1 cellular context compared by ENCODE assay signal in the genomic region with DNA sequence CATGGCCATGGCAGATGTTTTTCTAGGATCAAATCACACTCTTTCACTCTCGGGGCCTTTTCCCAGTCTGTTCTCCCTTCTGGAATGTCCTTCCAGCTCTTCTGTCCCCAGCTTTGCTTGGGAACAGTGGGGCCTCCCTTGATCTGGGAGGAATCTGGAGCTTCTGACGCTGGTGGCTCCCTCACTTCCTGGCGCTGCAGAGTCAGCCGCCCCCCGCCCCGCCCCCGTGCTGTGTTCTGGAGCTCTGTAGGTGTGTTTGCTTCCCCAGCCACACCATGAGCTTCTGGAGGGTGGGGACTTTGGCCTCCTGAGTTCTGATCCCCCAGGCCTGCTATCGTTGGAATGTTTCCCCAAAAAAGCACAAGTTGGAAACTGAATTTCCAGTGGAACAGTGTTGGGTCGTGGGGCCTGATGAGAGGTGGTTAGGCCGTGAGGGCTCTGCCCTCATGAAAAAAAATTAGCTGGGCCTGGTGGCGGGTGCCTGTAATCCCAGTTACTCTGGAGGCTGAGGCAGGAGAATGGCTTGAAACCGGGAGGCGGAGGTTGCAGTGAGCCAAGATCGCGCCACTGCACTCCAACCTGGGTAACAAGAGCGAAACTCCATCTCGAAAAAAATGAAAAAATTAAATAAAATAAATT.
TF ChIP-seq lines count a peak whose summit lies in the region.

No MANE protein-coding gene starts in this region.

TF ChIP-seq in HepG2, 621 proteins besides CTCF, POLR2A, EP300 and RAD21 (continued from another document and continues in another):
- TF ChIP-seq, protein P1, sequence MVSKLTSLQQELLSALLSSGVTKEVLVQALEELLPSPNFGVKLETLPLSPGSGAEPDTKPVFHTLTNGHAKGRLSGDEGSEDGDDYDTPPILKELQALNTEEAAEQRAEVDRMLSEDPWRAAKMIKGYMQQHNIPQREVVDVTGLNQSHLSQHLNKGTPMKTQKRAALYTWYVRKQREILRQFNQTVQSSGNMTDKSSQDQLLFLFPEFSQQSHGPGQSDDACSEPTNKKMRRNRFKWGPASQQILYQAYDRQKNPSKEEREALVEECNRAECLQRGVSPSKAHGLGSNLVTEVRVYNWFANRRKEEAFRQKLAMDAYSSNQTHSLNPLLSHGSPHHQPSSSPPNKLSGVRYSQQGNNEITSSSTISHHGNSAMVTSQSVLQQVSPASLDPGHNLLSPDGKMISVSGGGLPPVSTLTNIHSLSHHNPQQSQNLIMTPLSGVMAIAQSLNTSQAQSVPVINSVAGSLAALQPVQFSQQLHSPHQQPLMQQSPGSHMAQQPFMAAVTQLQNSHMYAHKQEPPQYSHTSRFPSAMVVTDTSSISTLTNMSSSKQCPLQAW (CRISPR knock-in tag; IDR thresholded peaks at IDR 0.05) = peak; percentile 81
- TF ChIP-seq ZNF510 (CRISPR knock-in tag; IDR thresholded peaks at IDR 0.05; ENCODE audit: low read depth) = no peak
- TF ChIP-seq KDM2A (CRISPR knock-in tag; IDR thresholded peaks at IDR 0.05; ENCODE audit: borderline replicate concordance, low read depth) = peak; percentile 46; the same call in 1 of the 2 replicates
- no peak for TF ChIP-seq ZNF335 (CRISPR knock-in tag; IDR thresholded peaks at IDR 0.05)
- TF ChIP-seq SP1 (IDR thresholded peaks at IDR 0.05) = no peak
- TF ChIP-seq SP1 (CRISPR knock-in tag; IDR thresholded peaks at IDR 0.05) = peak; percentile 60; the same call in 1 of the 2 replicates
- TF ChIP-seq ZMYM2 (CRISPR knock-in tag; IDR thresholded peaks at IDR 0.05) = peak; percentile 70; the same call in 1 of the 2 replicates
- no peak for TF ChIP-seq ZNF724P (CRISPR knock-in tag; IDR thresholded peaks at IDR 0.05; ENCODE audit: borderline replicate concordance)
- peak; percentile 53; the same call in 1 of the 2 replicates for TF ChIP-seq SPEN (CRISPR knock-in tag; IDR thresholded peaks at IDR 0.05; ENCODE audit: low read depth)
- no peak for TF ChIP-seq ZNF841 (CRISPR knock-in tag; IDR thresholded peaks at IDR 0.05; ENCODE audit: borderline replicate concordance)
- TF ChIP-seq HNF4G (IDR thresholded peaks at IDR 0.05; ENCODE audit: borderline replicate concordance, low read depth, low read length) = peak; percentile 67; the same call in 1 of the 2 replicates
- TF ChIP-seq HNF4G (CRISPR knock-in tag; IDR thresholded peaks at IDR 0.05; ENCODE audit: borderline replicate concordance, low read depth) = peak; percentile 25; the same call in 1 of the 2 replicates
- TF ChIP-seq, protein P2, sequence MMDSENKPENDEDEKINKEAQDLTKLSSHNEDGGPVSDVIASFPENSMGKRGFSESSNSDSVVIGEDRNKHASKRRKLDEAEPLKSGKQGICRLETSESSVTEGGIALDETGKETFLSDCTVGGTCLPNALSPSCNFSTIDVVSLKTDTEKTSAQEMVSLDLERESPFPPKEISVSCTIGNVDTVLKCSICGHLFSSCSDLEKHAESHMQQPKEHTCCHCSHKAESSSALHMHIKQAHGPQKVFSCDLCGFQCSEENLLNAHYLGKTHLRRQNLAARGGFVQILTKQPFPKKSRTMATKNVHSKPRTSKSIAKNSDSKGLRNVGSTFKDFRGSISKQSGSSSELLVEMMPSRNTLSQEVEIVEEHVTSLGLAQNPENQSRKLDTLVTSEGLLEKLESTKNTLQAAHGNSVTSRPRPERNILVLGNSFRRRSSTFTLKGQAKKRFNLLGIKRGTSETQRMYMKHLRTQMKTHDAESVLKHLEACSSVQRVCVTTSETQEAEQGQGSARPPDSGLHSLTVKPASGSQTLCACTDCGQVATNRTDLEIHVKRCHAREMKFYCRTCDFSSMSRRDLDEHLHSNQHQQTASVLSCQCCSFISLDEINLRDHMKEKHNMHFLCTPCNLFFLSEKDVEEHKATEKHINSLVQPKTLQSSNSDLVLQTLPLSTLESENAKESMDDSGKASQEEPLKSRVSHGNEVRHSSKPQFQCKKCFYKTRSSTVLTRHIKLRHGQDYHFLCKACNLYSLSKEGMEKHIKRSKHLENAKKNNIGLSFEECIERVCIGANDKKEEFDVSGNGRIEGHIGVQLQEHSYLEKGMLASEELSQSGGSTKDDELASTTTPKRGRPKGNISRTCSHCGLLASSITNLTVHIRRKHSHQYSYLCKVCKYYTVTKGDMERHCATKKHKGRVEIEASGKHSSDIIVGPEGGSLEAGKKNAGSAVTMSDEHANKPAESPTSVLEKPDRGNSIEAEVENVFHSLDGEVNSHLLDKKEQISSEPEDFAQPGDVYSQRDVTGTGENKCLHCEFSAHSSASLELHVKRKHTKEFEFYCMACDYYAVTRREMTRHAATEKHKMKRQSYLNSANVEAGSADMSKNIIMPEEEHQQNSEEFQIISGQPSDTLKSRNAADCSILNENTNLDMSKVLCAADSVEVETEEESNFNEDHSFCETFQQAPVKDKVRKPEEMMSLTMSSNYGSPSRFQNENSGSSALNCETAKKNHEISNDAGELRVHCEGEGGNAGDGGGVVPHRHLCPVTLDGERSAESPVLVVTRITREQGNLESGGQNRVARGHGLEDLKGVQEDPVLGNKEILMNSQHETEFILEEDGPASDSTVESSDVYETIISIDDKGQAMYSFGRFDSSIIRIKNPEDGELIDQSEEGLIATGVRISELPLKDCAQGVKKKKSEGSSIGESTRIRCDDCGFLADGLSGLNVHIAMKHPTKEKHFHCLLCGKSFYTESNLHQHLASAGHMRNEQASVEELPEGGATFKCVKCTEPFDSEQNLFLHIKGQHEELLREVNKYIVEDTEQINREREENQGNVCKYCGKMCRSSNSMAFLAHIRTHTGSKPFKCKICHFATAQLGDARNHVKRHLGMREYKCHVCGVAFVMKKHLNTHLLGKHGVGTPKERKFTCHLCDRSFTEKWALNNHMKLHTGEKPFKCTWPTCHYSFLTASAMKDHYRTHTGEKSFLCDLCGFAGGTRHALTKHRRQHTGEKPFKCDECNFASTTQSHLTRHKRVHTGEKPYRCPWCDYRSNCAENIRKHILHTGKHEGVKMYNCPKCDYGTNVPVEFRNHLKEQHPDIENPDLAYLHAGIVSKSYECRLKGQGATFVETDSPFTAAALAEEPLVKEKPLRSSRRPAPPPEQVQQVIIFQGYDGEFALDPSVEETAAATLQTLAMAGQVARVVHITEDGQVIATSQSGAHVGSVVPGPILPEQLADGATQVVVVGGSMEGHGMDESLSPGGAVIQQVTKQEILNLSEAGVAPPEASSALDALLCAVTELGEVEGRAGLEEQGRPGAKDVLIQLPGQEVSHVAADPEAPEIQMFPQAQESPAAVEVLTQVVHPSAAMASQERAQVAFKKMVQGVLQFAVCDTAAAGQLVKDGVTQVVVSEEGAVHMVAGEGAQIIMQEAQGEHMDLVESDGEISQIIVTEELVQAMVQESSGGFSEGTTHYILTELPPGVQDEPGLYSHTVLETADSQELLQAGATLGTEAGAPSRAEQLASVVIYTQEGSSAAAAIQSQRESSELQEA (CRISPR knock-in tag; IDR thresholded peaks at IDR 0.05; ENCODE audit: not compliant biosample characterization) = no peak
- TF ChIP-seq TMF1 (CRISPR knock-in tag; IDR thresholded peaks at IDR 0.05; ENCODE audit: low read depth) = peak; percentile 56; the same call in 1 of the 2 replicates
- no peak for TF ChIP-seq RNF2 (conservative IDR thresholded peaks at IDR 0.05; ENCODE audit: low read depth)
- no peak for TF ChIP-seq CEBPG (CRISPR knock-in tag; IDR thresholded peaks at IDR 0.05)
- TF ChIP-seq ZNF674 (CRISPR knock-in tag; IDR thresholded peaks at IDR 0.05; ENCODE audit: low read depth) = no peak
- TF ChIP-seq RARA (CRISPR knock-in tag; IDR thresholded peaks at IDR 0.05) = no peak
- TF ChIP-seq JARID2 (CRISPR knock-in tag; IDR thresholded peaks at IDR 0.05; ENCODE audit: insufficient replicate concordance) = no peak
- TF ChIP-seq MTF2 (CRISPR knock-in tag; IDR thresholded peaks at IDR 0.05; ENCODE audit: borderline replicate concordance) = no peak
- TF ChIP-seq, protein P3, sequence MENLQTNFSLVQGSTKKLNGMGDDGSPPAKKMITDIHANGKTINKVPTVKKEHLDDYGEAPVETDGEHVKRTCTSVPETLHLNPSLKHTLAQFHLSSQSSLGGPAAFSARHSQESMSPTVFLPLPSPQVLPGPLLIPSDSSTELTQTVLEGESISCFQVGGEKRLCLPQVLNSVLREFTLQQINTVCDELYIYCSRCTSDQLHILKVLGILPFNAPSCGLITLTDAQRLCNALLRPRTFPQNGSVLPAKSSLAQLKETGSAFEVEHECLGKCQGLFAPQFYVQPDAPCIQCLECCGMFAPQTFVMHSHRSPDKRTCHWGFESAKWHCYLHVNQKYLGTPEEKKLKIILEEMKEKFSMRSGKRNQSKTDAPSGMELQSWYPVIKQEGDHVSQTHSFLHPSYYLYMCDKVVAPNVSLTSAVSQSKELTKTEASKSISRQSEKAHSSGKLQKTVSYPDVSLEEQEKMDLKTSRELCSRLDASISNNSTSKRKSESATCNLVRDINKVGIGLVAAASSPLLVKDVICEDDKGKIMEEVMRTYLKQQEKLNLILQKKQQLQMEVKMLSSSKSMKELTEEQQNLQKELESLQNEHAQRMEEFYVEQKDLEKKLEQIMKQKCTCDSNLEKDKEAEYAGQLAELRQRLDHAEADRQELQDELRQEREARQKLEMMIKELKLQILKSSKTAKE (CRISPR knock-in tag; IDR thresholded peaks at IDR 0.05; ENCODE audit: borderline replicate concordance) = peak; percentile 58; the same call in 1 of the 2 replicates
- TF ChIP-seq ZNF263 (CRISPR knock-in tag; IDR thresholded peaks at IDR 0.05) = peak; percentile 85
- TF ChIP-seq POLR2AphosphoS2 (IDR thresholded peaks at IDR 0.05; ENCODE audit: low read depth, low read length) = no peak
- no peak for TF ChIP-seq ZNF629 (CRISPR knock-in tag; conservative IDR thresholded peaks at IDR 0.05)
- TF ChIP-seq CHCHD3 (CRISPR knock-in tag; IDR thresholded peaks at IDR 0.05) = no peak
- TF ChIP-seq, protein P4, sequence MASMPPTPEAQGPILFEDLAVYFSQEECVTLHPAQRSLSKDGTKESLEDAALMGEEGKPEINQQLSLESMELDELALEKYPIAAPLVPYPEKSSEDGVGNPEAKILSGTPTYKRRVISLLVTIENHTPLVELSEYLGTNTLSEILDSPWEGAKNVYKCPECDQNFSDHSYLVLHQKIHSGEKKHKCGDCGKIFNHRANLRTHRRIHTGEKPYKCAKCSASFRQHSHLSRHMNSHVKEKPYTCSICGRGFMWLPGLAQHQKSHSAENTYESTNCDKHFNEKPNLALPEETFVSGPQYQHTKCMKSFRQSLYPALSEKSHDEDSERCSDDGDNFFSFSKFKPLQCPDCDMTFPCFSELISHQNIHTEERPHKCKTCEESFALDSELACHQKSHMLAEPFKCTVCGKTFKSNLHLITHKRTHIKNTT (CRISPR knock-in tag; IDR thresholded peaks at IDR 0.05) = no peak
- TF ChIP-seq ZNF556 (CRISPR knock-in tag; IDR thresholded peaks at IDR 0.05; ENCODE audit: borderline replicate concordance) = peak; percentile 56; the same call in 1 of the 2 replicates
- TF ChIP-seq RBFOX2 (IDR thresholded peaks at IDR 0.05; ENCODE audit: low read depth, low read length) = no peak
- TF ChIP-seq ZNF562 (CRISPR knock-in tag; IDR thresholded peaks at IDR 0.05; ENCODE audit: borderline replicate concordance) = no peak
- no peak for TF ChIP-seq MBD4 (IDR thresholded peaks at IDR 0.05; ENCODE audit: borderline replicate concordance, low read length)
- TF ChIP-seq, protein P5, sequence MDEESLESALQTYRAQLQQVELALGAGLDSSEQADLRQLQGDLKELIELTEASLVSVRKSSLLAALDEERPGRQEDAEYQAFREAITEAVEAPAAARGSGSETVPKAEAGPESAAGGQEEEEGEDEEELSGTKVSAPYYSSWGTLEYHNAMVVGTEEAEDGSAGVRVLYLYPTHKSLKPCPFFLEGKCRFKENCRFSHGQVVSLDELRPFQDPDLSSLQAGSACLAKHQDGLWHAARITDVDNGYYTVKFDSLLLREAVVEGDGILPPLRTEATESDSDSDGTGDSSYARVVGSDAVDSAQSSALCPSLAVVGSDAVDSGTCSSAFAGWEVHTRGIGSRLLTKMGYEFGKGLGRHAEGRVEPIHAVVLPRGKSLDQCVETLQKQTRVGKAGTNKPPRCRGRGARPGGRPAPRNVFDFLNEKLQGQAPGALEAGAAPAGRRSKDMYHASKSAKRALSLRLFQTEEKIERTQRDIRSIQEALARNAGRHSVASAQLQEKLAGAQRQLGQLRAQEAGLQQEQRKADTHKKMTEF (CRISPR knock-in tag; IDR thresholded peaks at IDR 0.05) = peak; percentile 54
- no peak for TF ChIP-seq NBN (conservative IDR thresholded peaks at IDR 0.05)
- TF ChIP-seq TAF15 (IDR thresholded peaks at IDR 0.05; ENCODE audit: low read depth, low read length, poor library complexity, severe bottlenecking) = no peak
- TF ChIP-seq, protein P6, sequence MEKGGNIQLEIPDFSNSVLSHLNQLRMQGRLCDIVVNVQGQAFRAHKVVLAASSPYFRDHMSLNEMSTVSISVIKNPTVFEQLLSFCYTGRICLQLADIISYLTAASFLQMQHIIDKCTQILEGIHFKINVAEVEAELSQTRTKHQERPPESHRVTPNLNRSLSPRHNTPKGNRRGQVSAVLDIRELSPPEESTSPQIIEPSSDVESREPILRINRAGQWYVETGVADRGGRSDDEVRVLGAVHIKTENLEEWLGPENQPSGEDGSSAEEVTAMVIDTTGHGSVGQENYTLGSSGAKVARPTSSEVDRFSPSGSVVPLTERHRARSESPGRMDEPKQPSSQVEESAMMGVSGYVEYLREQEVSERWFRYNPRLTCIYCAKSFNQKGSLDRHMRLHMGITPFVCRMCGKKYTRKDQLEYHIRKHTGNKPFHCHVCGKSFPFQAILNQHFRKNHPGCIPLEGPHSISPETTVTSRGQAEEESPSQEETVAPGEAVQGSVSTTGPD (CRISPR knock-in tag; IDR thresholded peaks at IDR 0.05) = no peak
- no peak for TF ChIP-seq KLF9 (CRISPR knock-in tag; IDR thresholded peaks at IDR 0.05; ENCODE audit: low read depth)
- peak; percentile 71; the same call in 1 of the 2 replicates for TF ChIP-seq ZBTB38 (CRISPR knock-in tag; IDR thresholded peaks at IDR 0.05)
- 0 out of 2 replicates have a peak, but pooled peaks have one; percentile 12 for TF ChIP-seq MEIS2 (CRISPR knock-in tag; IDR thresholded peaks at IDR 0.05)
- TF ChIP-seq HNF4A (CRISPR knock-in tag; IDR thresholded peaks at IDR 0.05) = peak; percentile 66
- peak; percentile 68; the same call in 1 of the 2 replicates for TF ChIP-seq RCOR2 (CRISPR knock-in tag; IDR thresholded peaks at IDR 0.05)
- TF ChIP-seq JUNB (CRISPR knock-in tag; IDR thresholded peaks at IDR 0.05; ENCODE audit: borderline replicate concordance) = no peak
- TF ChIP-seq RFXAP (CRISPR knock-in tag; IDR thresholded peaks at IDR 0.05; ENCODE audit: borderline replicate concordance) = peak; percentile 69; the same call in 1 of the 2 replicates
- no peak for TF ChIP-seq MLLT10 (CRISPR knock-in tag; IDR thresholded peaks at IDR 0.05)
- TF ChIP-seq ZIK1 (CRISPR knock-in tag; IDR thresholded peaks at IDR 0.05; ENCODE audit: borderline replicate concordance, low read depth) = no peak
- peak; percentile 90 for TF ChIP-seq ZFX (CRISPR knock-in tag; IDR thresholded peaks at IDR 0.05; ENCODE audit: low read depth)
